In the genomic region with DNA sequence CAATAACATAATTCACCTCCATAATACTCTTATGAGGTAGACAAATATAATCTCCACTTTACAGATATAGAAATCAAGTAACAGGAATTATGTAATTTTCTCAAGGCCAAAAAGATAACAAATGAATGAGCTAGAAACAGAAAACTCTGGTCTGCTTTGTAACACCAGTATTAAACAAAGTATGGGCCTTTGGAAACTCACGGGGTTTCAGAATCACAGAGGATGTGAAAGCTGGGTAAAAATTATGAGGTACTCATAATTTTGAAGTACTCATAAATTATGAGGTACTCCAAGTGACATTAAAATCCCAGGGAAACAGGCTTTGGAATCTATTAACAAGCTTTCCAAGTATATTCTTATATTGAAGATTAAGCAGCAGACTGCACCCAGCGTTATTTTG, we compare ENCODE assay signal across 16 cellular contexts.
DNase-seq lines count a peak whose midpoint lies in the region; ATAC-seq and TF ChIP-seq lines count a peak whose summit lies in the region.
"Had no signal": no experiment of that assay in that cellular context is flagged by ENCODE, and none has a peak within 500 bp of the region (broad histone marks: within the 10 kb centered on the region; RNA-seq: fewer than 3 reads in every experiment).

No MANE protein-coding gene starts in this region.

- ATAC-seq in IMR-90 (ENCODE audit: low read depth), result no peak
- peak in 1 of 2 donors; percentile 21 for ATAC-seq in activated naive CD4-positive, alpha-beta T cell treated with anti-CD3 and anti-CD28 coated beads, Interleukin-2, amount 50 U/mL, for 72 hours
- ATAC-seq in stimulated activated naive CD8-positive, alpha-beta T cell treated with anti-CD3 and anti-CD28 coated beads, Interleukin-15, amount 100 ng/mL, for 72 hours, result peak; percentile 63

- H2AK5ac ChIP-seq in IMR-90 (ENCODE audit: low read depth, low read length), result 0 out of 2 replicates have a peak overlapping the region, but pooled peaks have one; percentile 90

- no peak overlapping the region; the same call in 1 of the 2 replicates for H3K23ac ChIP-seq in IMR-90 (ENCODE audit: low read depth, low read length)

- peak overlapping the region; percentile 41 for H3K4me3 Mint-ChIP-seq in activated naive CD4-positive, alpha-beta T cell treated with anti-CD3 and anti-CD28 coated beads, Interleukin-2, amount 50 U/mL, for 24 hours
- peak overlapping the region; percentile 59 to 70 for H3K4me3 Mint-ChIP-seq in stimulated activated naive CD8-positive, alpha-beta T cell treated with anti-CD3 and anti-CD28 coated beads, Interleukin-15, amount 100 ng/mL, for 72 hours

- H3K14ac ChIP-seq in IMR-90 (replicated peaks; ENCODE audit: low read depth, low read length), result no peak overlapping the region

- H3K9me3 Mint-ChIP-seq in activated naive CD4-positive, alpha-beta T cell treated with anti-CD3 and anti-CD28 coated beads, Interleukin-2, amount 50 U/mL, for 24 hours, result no peaks in the 10 kb centered on the region
- no peaks in the 10 kb centered on the region for H3K9me3 Mint-ChIP-seq in activated naive CD4-positive, alpha-beta T cell treated with anti-CD3 and anti-CD28 coated beads, Interleukin-2, amount 50 U/mL, for 72 hours
- H3K9me3 Mint-ChIP-seq in stimulated activated naive CD8-positive, alpha-beta T cell treated with anti-CD3 and anti-CD28 coated beads, Interleukin-15, amount 100 ng/mL, for 72 hours, result no peaks in the 10 kb centered on the region

- H4K8ac ChIP-seq in IMR-90 (ENCODE audit: low read depth in 2 of 2, low read length in 2 of 2), result no peak overlapping the region

- H3K27me3 Mint-ChIP-seq in activated naive CD4-positive, alpha-beta T cell treated with anti-CD3 and anti-CD28 coated beads, Interleukin-2, amount 50 U/mL, for 24 hours, result no peaks in the 10 kb centered on the region
- no peaks in the 10 kb centered on the region for H3K27me3 Mint-ChIP-seq in stimulated activated naive CD8-positive, alpha-beta T cell treated with anti-CD3 and anti-CD28 coated beads, Interleukin-15, amount 100 ng/mL, for 72 hours

- BruUV-seq in IMR-90 (replicated peaks; lab: Mats Ljungman, UMichigan), result no TSS peak

- H2BK20ac ChIP-seq in IMR-90 (ENCODE audit: low read depth, low read length), result no peak overlapping the region

- H3K79me1 ChIP-seq in IMR-90 (ENCODE audit: low read depth in 1 of 2, low read length in 2 of 2), result peaks cover 29 to 68% of the 10 kb centered on the region in 2 experiments

- no peak overlapping the region for H3K56ac ChIP-seq in IMR-90 (ENCODE audit: extremely low read depth, insufficient read depth, low read length)

- no peak overlapping the region for H2BK120ac ChIP-seq in IMR-90 (ENCODE audit: low read depth, low read length)

- H2BK5ac ChIP-seq in IMR-90 (ENCODE audit: low read depth, low read length, poor library complexity, severe bottlenecking), result peak overlapping the region; percentile 71

- H3K4me1 ChIP-seq in IMR-90 (ENCODE audit: control insufficient read depth, insufficient read depth, low read length), result peaks cover 17% of the 10 kb centered on the region

- no peak overlapping the region for H3K4me2 ChIP-seq in IMR-90 (ENCODE audit: low read depth, low read length)

- H3K4me3 ChIP-seq in IMR-90 (ENCODE audit: insufficient read depth, low read depth, low read length), result no peak overlapping the region
- H3K4me3 ChIP-seq: adrenal gland, breast epithelium, colonic mucosa, MG63 had no signal

- H3K9ac ChIP-seq in IMR-90 (ENCODE audit: low read depth, low read length), result no peak overlapping the region
- H3K9ac ChIP-seq: SK-N-SH had no signal

- no peak for TF ChIP-seq RAD21 in IMR-90 (IDR thresholded peaks at IDR 0.05; ENCODE audit: low read length)

- H3K9me3 ChIP-seq in IMR-90 (ENCODE audit: control insufficient read depth, insufficient read depth, low read length), result no peaks in the 10 kb centered on the region
- H3K9me3 ChIP-seq: adrenal gland, breast epithelium, colonic mucosa, MG63, SK-N-SH had no signal

- no peak for TF ChIP-seq CTCF in IMR-90 (conservative IDR thresholded peaks at IDR 0.05; ENCODE audit: low read depth, low read length)

- H3K27ac Mint-ChIP-seq in activated naive CD4-positive, alpha-beta T cell treated with anti-CD3 and anti-CD28 coated beads, Interleukin-2, amount 50 U/mL, for 24 hours, result peak overlapping the region; percentile 43
- H3K27ac Mint-ChIP-seq in activated naive CD4-positive, alpha-beta T cell treated with anti-CD3 and anti-CD28 coated beads, Interleukin-2, amount 50 U/mL, for 72 hours, result peak overlapping the region; percentile 23 to 85
- H3K27ac Mint-ChIP-seq in stimulated activated naive CD8-positive, alpha-beta T cell treated with anti-CD3 and anti-CD28 coated beads, Interleukin-15, amount 100 ng/mL, for 72 hours, result peak overlapping the region; percentile 60 to 67

- no peak overlapping the region for H4K5ac ChIP-seq in IMR-90 (ENCODE audit: low read depth, low read length)

- in situ Hi-C loops in IMR-90 (cut with MboI; ENCODE audit: low sequenced_read_pairs), result no loop called here

- DNase-seq in activated naive CD4-positive, alpha-beta T cell treated with anti-CD3 and anti-CD28 coated beads, Interleukin-2, amount 50 U/mL, for 16 hours, result no peak
- DNase-seq in IMR-90, result no peak
- no peak for DNase-seq in activated naive CD4-positive, alpha-beta T cell treated with anti-CD3 and anti-CD28 coated beads, Interleukin-2, amount 50 U/mL, for 72 hours (ENCODE audit: low spot score in 2 of 2)
- no peak for DNase-seq in stimulated activated naive CD8-positive, alpha-beta T cell treated with anti-CD3 and anti-CD28 coated beads, Interleukin-15, amount 100 ng/mL, for 72 hours
- no peak for DNase-seq in effector CD4-positive, alpha-beta T cell
- DNase-seq in NCI-H748 treated with DMSO at 0.1 percent for 48 hours (lab: John Stamatoyannopoulos, UW), result no peak
- DNase-seq: adrenal gland; colonic mucosa; mammary epithelial cell; MG63; NCI-H187 treated with DMSO at 0.1 percent for 48 hours; SK-N-SH; stimulated activated CD4-positive, alpha-beta T cell treated with anti-CD3 and anti-CD28 coated beads, Interleukin-4, amount 100 ng/mL, for 4 hours; T1000 had no signal

- H3K27me3 ChIP-seq in IMR-90 (ENCODE audit: control insufficient read depth, insufficient read depth, low read length), result no peaks in the 10 kb centered on the region
- H3K27me3 ChIP-seq: adrenal gland, breast epithelium, colonic mucosa, MG63 had no signal

- no peaks in the 10 kb centered on the region for H3K36me3 ChIP-seq in IMR-90 (ENCODE audit: control insufficient read depth, insufficient read depth, low read length)
- H3K36me3 ChIP-seq: adrenal gland, breast epithelium, colonic mucosa, MG63 had no signal

- no peak overlapping the region for H3K27ac ChIP-seq in IMR-90 (ENCODE audit: insufficient read depth, low read length)
- H3K27ac ChIP-seq: adrenal gland, breast epithelium, colonic mucosa had no signal

- no peak overlapping the region for H2AFZ ChIP-seq in IMR-90 (replicated peaks; ENCODE audit: low read length, poor library complexity)

- dilution Hi-C loops in IMR-90 (cut with HindIII; ENCODE audit: low sequenced_read_pairs, unreplicated experiment), result no loop called here

- POLR2A ChIA-PET in IMR-90 (lab: Charles Lee; ENCODE audit: unreplicated experiment), result no interaction called here

- no peak overlapping the region; the same call in 2 of the 3 replicates for H2BK15ac ChIP-seq in IMR-90 (ENCODE audit: low read depth, low read length)

- peaks cover 79% of the 10 kb centered on the region for H3K4me1 Mint-ChIP-seq in activated naive CD4-positive, alpha-beta T cell treated with anti-CD3 and anti-CD28 coated beads, Interleukin-2, amount 50 U/mL, for 24 hours
- peaks cover 83% of the 10 kb centered on the region for H3K4me1 Mint-ChIP-seq in stimulated activated naive CD8-positive, alpha-beta T cell treated with anti-CD3 and anti-CD28 coated beads, Interleukin-15, amount 100 ng/mL, for 72 hours

- intact Hi-C loops in IMR-90 (cut with micrococcal nuclease), result no loop called here

- CTCF ChIA-PET in IMR-90 (lab: Yijun Ruan, JAX), result no interaction called here

- H4K20me1 ChIP-seq in IMR-90 (ENCODE audit: insufficient read depth, low read length), result peaks cover 74% of the 10 kb centered on the region

- no peak overlapping the region for H3K4ac ChIP-seq in IMR-90 (ENCODE audit: low read depth, low read length)

- no CpG with 5 or more reads among the region's 2 CpGs for WGBS in IMR-90 (ENCODE audit: extremely low coverage in 2 of 2, insufficient read length in 1 of 2), 2 experiments

- H2AK9ac ChIP-seq in IMR-90 (replicated peaks; ENCODE audit: low read depth, low read length, poor library complexity), result no peak overlapping the region

- no peaks in the 10 kb centered on the region for H3K36me3 Mint-ChIP-seq in activated naive CD4-positive, alpha-beta T cell treated with anti-CD3 and anti-CD28 coated beads, Interleukin-2, amount 50 U/mL, for 24 hours
- peaks cover 0 to 7% of the 10 kb centered on the region in 2 donors for H3K36me3 Mint-ChIP-seq in activated naive CD4-positive, alpha-beta T cell treated with anti-CD3 and anti-CD28 coated beads, Interleukin-2, amount 50 U/mL, for 72 hours

- peaks cover 23% of the 10 kb centered on the region for H3K9me1 ChIP-seq in IMR-90 (ENCODE audit: insufficient read depth, low read length)

- TF ChIP-seq POLR2A in IMR-90 (IDR thresholded peaks at IDR 0.05; ENCODE audit: low read depth, low read length), result no peak

- no peak overlapping the region for H3K18ac ChIP-seq in IMR-90 (ENCODE audit: low read depth, low read length)

- no peak overlapping the region for H4K91ac ChIP-seq in IMR-90 (ENCODE audit: insufficient read depth, low read depth, low read length)

TF ChIP-seq in IMR-90, 13 proteins besides CTCF, POLR2A, EP300 and RAD21 (continues in another document):
- TF ChIP-seq CHD1 (IDR thresholded peaks at IDR 0.05; ENCODE audit: low read depth, low read length), result no peak
- TF ChIP-seq NFE2L2 (IDR thresholded peaks at IDR 0.05; ENCODE audit: low read depth, low read length), result no peak
- TF ChIP-seq RFX5 (IDR thresholded peaks at IDR 0.05; ENCODE audit: low read depth, low read length), result no peak
- TF ChIP-seq MXI1 (IDR thresholded peaks at IDR 0.05; ENCODE audit: borderline replicate concordance, low read depth, low read length), result no peak
- no peak for TF ChIP-seq MAZ (IDR thresholded peaks at IDR 0.05; ENCODE audit: borderline replicate concordance, low read depth, low read length)
- no peak for TF ChIP-seq RCOR1 (IDR thresholded peaks at IDR 0.05; ENCODE audit: insufficient replicate concordance, low read length)
- TF ChIP-seq MAFK (IDR thresholded peaks at IDR 0.05; ENCODE audit: low read depth, low read length), result no peak
- no peak for TF ChIP-seq ELK1 (IDR thresholded peaks at IDR 0.05; ENCODE audit: borderline replicate concordance, low read depth, low read length)
